Comparison of ENCODE assay signal across 20 cellular contexts in the genomic region with DNA sequence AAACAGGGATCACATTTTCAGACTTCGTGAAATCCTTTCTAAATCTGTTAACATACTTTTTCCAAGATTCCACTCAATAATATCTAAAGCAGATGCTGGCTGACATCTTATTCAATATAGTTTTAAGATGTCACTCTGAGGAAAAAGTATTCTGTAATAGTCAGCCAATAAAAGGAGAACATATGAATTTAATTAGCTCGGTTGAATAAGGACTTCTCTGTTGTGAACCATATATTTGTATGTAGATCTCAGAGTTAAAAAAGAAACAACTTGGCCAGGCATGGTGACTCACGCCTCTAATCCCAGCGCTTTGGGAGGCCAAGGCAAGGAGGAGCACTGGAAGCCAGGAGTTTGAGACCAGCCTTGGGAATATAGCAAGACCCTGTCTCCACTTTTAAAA. TPM values are rescaled to one million over a fixed set of nuclear protein-coding genes. Genes with fewer than 3 reads are reported as not detected.
"Had no signal": no experiment of that assay in that cellular context is flagged by ENCODE, and none has a peak within 500 bp of the region (broad histone marks: within the 10 kb centered on the region; RNA-seq: fewer than 3 reads in every experiment).

No MANE protein-coding gene starts in this region.

- H3K27me3 Mint-ChIP-seq: memory B cell had no signal

- ATAC-seq: activated CD8-positive, alpha-beta T cell treated with anti-CD3 and anti-CD28 coated beads, Interleukin-2, amount 10 ng/mL, durations not matched to agents 7 days and 5 days; activated naive CD8-positive, alpha-beta T cell treated with anti-CD3 and anti-CD28 coated beads, Interleukin-2, amount 50 U/mL, for 24 hours; naive thymus-derived CD4-positive, alpha-beta T cell; stimulated activated naive CD8-positive, alpha-beta T cell treated with anti-CD3 and anti-CD28 coated beads, Interleukin-15, Interleukin-2, amounts not matched to agents 100 U/mL and 50 U/mL, for 24 hours had no signal

- H3K9me3 Mint-ChIP-seq: activated CD4-positive, alpha-beta T cell treated with anti-CD3 and anti-CD28 coated beads, Interleukin-2, amount 10 ng/mL, durations not matched to agents 24 days and 14 days; activated naive CD4-positive, alpha-beta T cell treated with anti-CD3 and anti-CD28 coated beads, Interleukin-2, amount 10 ng/mL, durations not matched to agents 7 days and 5 days; activated naive CD8-positive, alpha-beta T cell treated with anti-CD3 and anti-CD28 coated beads, Interleukin-2, amount 50 U/mL, for 24 hours; activated T-cell treated with anti-CD3 and anti-CD28 coated beads, Interleukin-2, amount 50 U/mL, for 24 hours; endodermal cell; memory B cell; naive thymus-derived CD4-positive, alpha-beta T cell; neural progenitor cell had no signal

- DNase-seq: activated CD4-positive, alpha-beta T cell treated with anti-CD3 and anti-CD28 coated beads, Interleukin-2, amount 10 ng/mL, durations not matched to agents 24 days and 14 days; activated CD8-positive, alpha-beta T cell treated with anti-CD3 and anti-CD28 coated beads, Interleukin-2, amount 10 ng/mL, durations not matched to agents 7 days and 5 days; activated effector memory CD4-positive, alpha-beta T cell treated with Interleukin-2 at 50 U/mL for 16 hours; activated naive CD4-positive, alpha-beta T cell treated with anti-CD3 and anti-CD28 coated beads, Interleukin-2, amount 10 ng/mL, durations not matched to agents 7 days and 5 days; activated naive CD8-positive, alpha-beta T cell treated with anti-CD3 and anti-CD28 coated beads, Interleukin-2, amount 50 U/mL, for 24 hours; activated T-cell treated with anti-CD3 and anti-CD28 coated beads, Interleukin-2, amount 50 U/mL, for 24 hours; aorta; brain microvascular endothelial cell; central memory CD4-positive, alpha-beta T cell; endodermal cell; naive thymus-derived CD4-positive, alpha-beta T cell; stimulated activated CD4-positive, alpha-beta T cell treated with anti-CD3 and anti-CD28 coated beads, Interleukin-2, amount 100 ng/mL, for 24 hours; stimulated activated naive CD8-positive, alpha-beta T cell treated with anti-CD3 and anti-CD28 coated beads, Interleukin-15, Interleukin-2, amounts not matched to agents 100 U/mL and 50 U/mL, for 24 hours; substantia nigra; transverse colon had no signal

- H3K36me3 Mint-ChIP-seq: activated naive CD4-positive, alpha-beta T cell treated with anti-CD3 and anti-CD28 coated beads, Interleukin-2, amount 10 ng/mL, durations not matched to agents 7 days and 5 days; memory B cell; naive thymus-derived CD4-positive, alpha-beta T cell; neural progenitor cell had no signal

- H3K4me3 Mint-ChIP-seq: activated CD4-positive, alpha-beta T cell treated with anti-CD3 and anti-CD28 coated beads, Interleukin-2, amount 10 ng/mL, durations not matched to agents 24 days and 14 days; activated CD8-positive, alpha-beta T cell treated with anti-CD3 and anti-CD28 coated beads, Interleukin-2, amount 10 ng/mL, durations not matched to agents 7 days and 5 days; activated naive CD4-positive, alpha-beta T cell treated with anti-CD3 and anti-CD28 coated beads, Interleukin-2, amount 10 ng/mL, durations not matched to agents 7 days and 5 days; activated naive CD8-positive, alpha-beta T cell treated with anti-CD3 and anti-CD28 coated beads, Interleukin-2, amount 50 U/mL, for 24 hours; activated T-cell treated with anti-CD3 and anti-CD28 coated beads, Interleukin-2, amount 50 U/mL, for 24 hours; endodermal cell; memory B cell; naive thymus-derived CD4-positive, alpha-beta T cell; neural progenitor cell had no signal

- H3K4me1 Mint-ChIP-seq: activated naive CD4-positive, alpha-beta T cell treated with anti-CD3 and anti-CD28 coated beads, Interleukin-2, amount 10 ng/mL, durations not matched to agents 7 days and 5 days; activated naive CD8-positive, alpha-beta T cell treated with anti-CD3 and anti-CD28 coated beads, Interleukin-2, amount 50 U/mL, for 24 hours; endodermal cell had no signal

- H3K27ac Mint-ChIP-seq: activated CD4-positive, alpha-beta T cell treated with anti-CD3 and anti-CD28 coated beads, Interleukin-2, amount 10 ng/mL, durations not matched to agents 24 days and 14 days; activated CD8-positive, alpha-beta T cell treated with anti-CD3 and anti-CD28 coated beads, Interleukin-2, amount 10 ng/mL, durations not matched to agents 7 days and 5 days; activated naive CD4-positive, alpha-beta T cell treated with anti-CD3 and anti-CD28 coated beads, Interleukin-2, amount 10 ng/mL, durations not matched to agents 7 days and 5 days; activated naive CD8-positive, alpha-beta T cell treated with anti-CD3 and anti-CD28 coated beads, Interleukin-2, amount 50 U/mL, for 24 hours; activated T-cell treated with anti-CD3 and anti-CD28 coated beads, Interleukin-2, amount 50 U/mL, for 24 hours; endodermal cell; memory B cell; naive thymus-derived CD4-positive, alpha-beta T cell; neural progenitor cell had no signal

- H3K4me3 ChIP-seq: neural progenitor cell, prostate gland, right atrium auricular region, transverse colon, vagina had no signal

RNA-seq across cellular contexts. Expression of a gene that starts 7.4 kb away (rescaled TPM):
- total RNA-seq: activated CD8-positive, alpha-beta T cell treated with anti-CD3 and anti-CD28 coated beads, Interleukin-2, amount 10 ng/mL, durations not matched to agents 7 days and 5 days had no signal
